24 cellular contexts compared by ENCODE assay signal in genomic region chr12:91910871-91911388, GRCh38.
A peak's percentile ranks its signal among the peaks of the same experiment; 100 is the strongest.
DNase-seq lines count a peak whose midpoint lies in the region; ATAC-seq and TF ChIP-seq lines count a peak whose summit lies in the region.
"Had no signal": no experiment of that assay in that cellular context is flagged by ENCODE, and none has a peak within 500 bp of the region (broad histone marks: within the 10 kb centered on the region; RNA-seq: fewer than 3 reads in every experiment).

No MANE protein-coding gene starts in this region.

- H2BK5ac ChIP-seq in neuronal stem cell (ENCODE audit: low read length) = no peak overlapping the region

- peaks cover 2% of the 10 kb centered on the region for H3K4me1 Mint-ChIP-seq in activated CD8-positive, alpha-beta T cell treated with anti-CD3 and anti-CD28 coated beads for 36 hours (ENCODE audit: low read depth)
- H3K4me1 Mint-ChIP-seq: memory B cell; stimulated activated effector memory CD8-positive, alpha-beta T cell treated with anti-CD3 and anti-CD28 coated beads, Interleukin-12 subunit alpha, Interleukin-12 subunit beta, amount 100 ng/mL, for 72 hours had no signal

- H3K9ac ChIP-seq in neuronal stem cell (ENCODE audit: low read depth, low read length, poor library complexity) = no peak overlapping the region

- H3K4me2 ChIP-seq in neuronal stem cell (ENCODE audit: insufficient read depth, low read length, poor library complexity, severe bottlenecking) = no peak overlapping the region

- no peak overlapping the region for H2AFZ ChIP-seq in neuronal stem cell (ENCODE audit: low read length)

- no peak overlapping the region for H3K27ac Mint-ChIP-seq in activated CD8-positive, alpha-beta T cell treated with anti-CD3 and anti-CD28 coated beads for 36 hours
- H3K27ac Mint-ChIP-seq: activated naive CD4-positive, alpha-beta T cell treated with anti-CD3 and anti-CD28 coated beads, Interleukin-2, amount 50 U/mL, for 72 hours; memory B cell; stimulated activated effector memory CD8-positive, alpha-beta T cell treated with anti-CD3 and anti-CD28 coated beads, Interleukin-12 subunit alpha, Interleukin-12 subunit beta, amount 100 ng/mL, for 72 hours; type B pancreatic cell had no signal

- H3K79me1 ChIP-seq in neuronal stem cell (ENCODE audit: low read depth, low read length) = no peaks in the 10 kb centered on the region

- peaks cover 3% of the 10 kb centered on the region for H3K36me3 Mint-ChIP-seq in activated CD8-positive, alpha-beta T cell treated with anti-CD3 and anti-CD28 coated beads for 36 hours (ENCODE audit: low read depth)
- H3K36me3 Mint-ChIP-seq: memory B cell; stimulated activated effector memory CD8-positive, alpha-beta T cell treated with anti-CD3 and anti-CD28 coated beads, Interleukin-12 subunit alpha, Interleukin-12 subunit beta, amount 100 ng/mL, for 72 hours; type B pancreatic cell had no signal

- POLR2A ChIA-PET in activated CD8-positive, alpha-beta T cell treated with anti-CD3 and anti-CD28 coated beads for 36 hours (lab: Charles Lee) = no interaction called here

- H3K4me1 ChIP-seq in neuronal stem cell (ENCODE audit: control insufficient read depth in 2 of 2, insufficient read depth in 1 of 2, low read depth in 1 of 2, low read length in 2 of 2) = peaks cover 3 to 13% of the 10 kb centered on the region in 2 donors
- no peaks in the 10 kb centered on the region for H3K4me1 ChIP-seq in psoas muscle
- H3K4me1 ChIP-seq: breast epithelium, left lung, sigmoid colon had no signal

- DNase-seq in NCI-H1930 (lab: John Stamatoyannopoulos, UW) = peak; percentile 54 to 56
- DNase-seq in dermis blood vessel endothelial cell = peak; percentile 16
- peak; percentile 33 for DNase-seq in neuronal stem cell (ENCODE audit: low spot score)
- no peak for DNase-seq in stimulated activated CD8-positive, alpha-beta memory T cell treated with anti-CD3 and anti-CD28 coated beads, Interleukin-4, amount 100 ng/mL, for 48 hours
- DNase-seq in NCI-H82 treated with DMSO at 0.1 percent for 48 hours (lab: John Stamatoyannopoulos, UW; ENCODE audit: unreplicated experiment) = no peak
- DNase-seq in psoas muscle = no peak
- DNase-seq in activated CD8-positive, alpha-beta T cell treated with anti-CD3 and anti-CD28 coated beads for 36 hours = no peak
- DNase-seq: effector CD4-positive, alpha-beta T cell; islet precursor cell; KBM-7; left lung; NCI-H2081; NCI-H526; SHP77 treated with DMSO at 0.1 percent for 48 hours; sigmoid colon; stimulated activated CD4-positive, alpha-beta T cell treated with anti-CD3 and anti-CD28 coated beads, Interleukin-4, amount 100 ng/mL, for 4 hours had no signal

- no peaks in the 10 kb centered on the region for H3K36me3 ChIP-seq in neuronal stem cell (replicated peaks in 1 of 2; ENCODE audit: control insufficient read depth in 2 of 2, insufficient read depth in 2 of 2, low read length in 2 of 2)
- H3K36me3 ChIP-seq in psoas muscle (ENCODE audit: insufficient read depth in 1 of 2, low read depth in 1 of 2) = no peaks in the 10 kb centered on the region
- H3K36me3 ChIP-seq: breast epithelium, left lung, sigmoid colon had no signal

- H2AK5ac ChIP-seq in neuronal stem cell (ENCODE audit: low read depth, low read length) = no peak overlapping the region

- H3K27ac ChIP-seq in neuronal stem cell (replicated peaks; ENCODE audit: low read length) (no peak overlapping the region), psoas muscle (no peak overlapping the region)
- H3K27ac ChIP-seq: breast epithelium, epithelial cell of prostate, left lung, sigmoid colon had no signal

- H3K4me3 Mint-ChIP-seq in activated CD8-positive, alpha-beta T cell treated with anti-CD3 and anti-CD28 coated beads for 36 hours = no peak overlapping the region
- H3K4me3 Mint-ChIP-seq: memory B cell; neural crest cell; stimulated activated effector memory CD8-positive, alpha-beta T cell treated with anti-CD3 and anti-CD28 coated beads, Interleukin-12 subunit alpha, Interleukin-12 subunit beta, amount 100 ng/mL, for 72 hours; type B pancreatic cell had no signal

- H3K9me3 ChIP-seq in neuronal stem cell (replicated peaks in 1 of 2; ENCODE audit: control insufficient read depth in 2 of 2, insufficient read depth in 1 of 2, low read depth in 1 of 2, low read length in 2 of 2) = no peaks in the 10 kb centered on the region
- no peaks in the 10 kb centered on the region for H3K9me3 ChIP-seq in psoas muscle
- H3K9me3 ChIP-seq: breast epithelium, left lung, sigmoid colon had no signal

- H3K27me3 Mint-ChIP-seq in activated CD8-positive, alpha-beta T cell treated with anti-CD3 and anti-CD28 coated beads for 36 hours = no peaks in the 10 kb centered on the region
- H3K27me3 Mint-ChIP-seq: memory B cell, type B pancreatic cell had no signal

- no peak overlapping the region for H2BK120ac ChIP-seq in neuronal stem cell (ENCODE audit: low read depth, low read length)

- CTCF ChIA-PET in activated CD8-positive, alpha-beta T cell treated with anti-CD3 and anti-CD28 coated beads for 36 hours (lab: Charles Lee) = interaction anchor here (1.0 to 1.8 kb wide), 2 partner anchors 100 to 250 kb away, joined by 3 to 4 read pairs; no protein-coding TSS in a partner anchor

- peaks cover 15% of the 10 kb centered on the region for H3K9me3 Mint-ChIP-seq in activated CD8-positive, alpha-beta T cell treated with anti-CD3 and anti-CD28 coated beads for 36 hours
- H3K9me3 Mint-ChIP-seq: type B pancreatic cell had no signal

- H2BK15ac ChIP-seq in neuronal stem cell (ENCODE audit: low read length) = no peak overlapping the region

- H3K4me3 ChIP-seq in neuronal stem cell (ENCODE audit: low read length in 2 of 2) (no peak overlapping the region), psoas muscle (no peak overlapping the region)
- H3K4me3 ChIP-seq: breast epithelium, left lung, sigmoid colon had no signal

- no peak overlapping the region for H3K14ac ChIP-seq in neuronal stem cell (ENCODE audit: low read length)

- no peak for ATAC-seq in psoas muscle
- ATAC-seq in activated CD8-positive, alpha-beta T cell treated with anti-CD3 and anti-CD28 coated beads for 36 hours = no peak
- ATAC-seq: activated naive CD4-positive, alpha-beta T cell treated with anti-CD3 and anti-CD28 coated beads, Interleukin-2, amount 50 U/mL, for 72 hours; left lung; stimulated activated effector memory CD8-positive, alpha-beta T cell treated with anti-CD3 and anti-CD28 coated beads, Interleukin-12 subunit alpha, Interleukin-12 subunit beta, amount 100 ng/mL, for 72 hours had no signal

- no peak overlapping the region for H3K18ac ChIP-seq in neuronal stem cell (ENCODE audit: low read length)

- intact Hi-C loops in psoas muscle (cut with DNase I) = no loop called here
- intact Hi-C loops in activated CD8-positive, alpha-beta T cell treated with anti-CD3 and anti-CD28 coated beads for 36 hours (cut with micrococcal nuclease) = no loop called here

- WGBS in neuronal stem cell (ENCODE audit: extremely low coverage in 2 of 2, insufficient read length in 2 of 2, insufficient replicate concordance in 1 of 2), 2 donors = no CpG with 5 or more reads among the region's 1 CpG
- 47 to 73% (median 70%) methylated on average over 1 of the region's 1 CpG for WGBS in psoas muscle, 3 donors

- H3K27me3 ChIP-seq in neuronal stem cell (ENCODE audit: control insufficient read depth in 3 of 3, insufficient read depth in 3 of 3, low read depth in 1 of 3, low read length in 3 of 3) (no peaks in the 10 kb centered on the region), psoas muscle (ENCODE audit: insufficient read depth in 3 of 3, low read length in 2 of 3) (no peaks in the 10 kb centered on the region)
- H3K27me3 ChIP-seq: breast epithelium, left lung, sigmoid colon had no signal

- H2BK12ac ChIP-seq in neuronal stem cell (ENCODE audit: low read length) = no peak overlapping the region

- H4K91ac ChIP-seq in neuronal stem cell (ENCODE audit: low read depth, low read length, poor library complexity) = no peak overlapping the region

- no peak overlapping the region for H4K8ac ChIP-seq in neuronal stem cell (ENCODE audit: low read depth, low read length)

- TF ChIP-seq CTCF in GM12873 (IDR thresholded peaks at IDR 0.05; ENCODE audit: insufficient read depth, low read depth, low read length, missing control alignments) = peak; percentile 13
- no peak for TF ChIP-seq CTCF in psoas muscle (IDR thresholded peaks at IDR 0.05)
- TF ChIP-seq CTCF in activated CD8-positive, alpha-beta T cell treated with anti-CD3 and anti-CD28 coated beads for 36 hours (IDR thresholded peaks at IDR 0.05) = no peak

- H3K23ac ChIP-seq in neuronal stem cell (ENCODE audit: low read depth, low read length, poor library complexity) = no peak overlapping the region

- H3K4ac ChIP-seq in neuronal stem cell (ENCODE audit: low read length) = no peak overlapping the region

Comparison
In these comparisons a context has a peak if more than half of its experiments do, and no peak if none do; other contexts are left out.
1. DNase-seq: peak in NCI-H1930 (2 of 2), dermis blood vessel endothelial cell (single experiment) and neuronal stem cell (single experiment); none in stimulated activated CD8-positive, alpha-beta memory T cell treated with anti-CD3 and anti-CD28 coated beads, Interleukin-4, amount 100 ng/mL, for 48 hours (single experiment), NCI-H82 treated with DMSO at 0.1 percent for 48 hours (single experiment), psoas muscle (0 of 2) and activated CD8-positive, alpha-beta T cell treated with anti-CD3 and anti-CD28 coated beads for 36 hours (single experiment).